In the genomic region with DNA sequence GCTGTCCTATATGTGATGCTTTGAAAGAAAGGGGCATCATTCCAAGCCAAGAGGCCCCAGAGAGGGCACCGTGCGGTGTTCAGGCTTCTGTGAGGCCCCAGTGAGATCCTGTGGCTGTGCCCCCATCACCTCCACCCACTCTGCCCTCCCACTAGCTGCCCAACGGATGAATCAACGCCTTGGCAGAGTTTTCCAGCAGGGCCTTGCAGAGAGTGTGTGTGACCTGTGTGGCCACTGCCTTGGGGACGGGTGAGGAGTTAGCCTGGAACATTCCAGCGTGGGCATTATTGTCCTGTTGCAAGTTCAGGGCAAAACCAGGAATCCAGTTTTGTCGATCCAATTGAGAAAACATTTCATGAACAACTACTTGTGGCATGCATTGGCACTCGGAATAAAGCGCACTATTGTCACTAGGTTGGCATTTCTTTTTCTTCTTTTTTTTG, we compare ENCODE assay signal across 11 cellular contexts. TPM values are rescaled to one million over a fixed set of nuclear protein-coding genes. Genes with fewer than 3 reads are reported as not detected.
DNase-seq lines count a peak whose midpoint lies in the region; ATAC-seq, FAIRE-seq and TF ChIP-seq lines count a peak whose summit lies in the region.
"Had no signal": no experiment of that assay in that cellular context is flagged by ENCODE, and none has a peak within 500 bp of the region (broad histone marks: within the 10 kb centered on the region; RNA-seq: fewer than 3 reads in every experiment).

No MANE protein-coding gene starts in this region.

- H3K9me2 ChIP-seq in HCT116 (ENCODE audit: insufficient read depth): no peaks in the 10 kb centered on the region

- peaks cover 9% of the 10 kb centered on the region for H3K36me3 Mint-ChIP-seq in astrocyte (ENCODE audit: low read depth, unreplicated experiment)

- POLR2A ChIA-PET in HCT116 (lab: Charles Lee): no interaction called here

- RAD21 ChIA-PET in HCT116 (lab: Charles Lee; ENCODE audit: low non-redundant PET in 1 of 2, low total read pairs in 2 of 2, uncharacterized antibody in 2 of 2, unreplicated experiment in 2 of 2): no interaction called here

- peak overlapping the region; percentile 50 for H3K27ac Mint-ChIP-seq in astrocyte (ENCODE audit: unreplicated experiment)
- H3K27ac Mint-ChIP-seq: dendritic cell treated with granulocyte-macrophage colony-stimulating factor and Interleukin-4, amounts not matched to agents 40 ng/mL and 50 ng/mL, for 4 days had no signal

- TF ChIP-seq RAD21 in HCT116 (IDR thresholded peaks at IDR 0.05; ENCODE audit: low read depth): no peak

- FAIRE-seq in astrocyte (lab: Jason Lieb, UNC): no peak
- FAIRE-seq: G401.6 had no signal

- peak overlapping the region; percentile 6 for H3K4me3 Mint-ChIP-seq in astrocyte (ENCODE audit: unreplicated experiment)
- H3K4me3 Mint-ChIP-seq: dendritic cell treated with granulocyte-macrophage colony-stimulating factor and Interleukin-4, amounts not matched to agents 40 ng/mL and 50 ng/mL, for 4 days had no signal

- H4K20me1 ChIP-seq in HCT116 (ENCODE audit: insufficient read depth) (peaks cover 2% of the 10 kb centered on the region; the same call in 1 of the 2 replicates), astrocyte (ENCODE audit: insufficient read depth, low read length) (peaks cover 33% of the 10 kb centered on the region)

- CTCF ChIA-PET in HCT116 (lab: Charles Lee): no interaction called here

- H3K4me1 Mint-ChIP-seq in astrocyte (ENCODE audit: low read depth, unreplicated experiment): peaks cover 40% of the 10 kb centered on the region

- H3K27me3 ChIP-seq in ACC112 (ENCODE audit: insufficient read depth, low read length) (no peaks in the 10 kb centered on the region), HCT116 (ENCODE audit: insufficient read depth, low read length) (no peaks in the 10 kb centered on the region), astrocyte (ENCODE audit: insufficient read depth, low read length) (no peaks in the 10 kb centered on the region)

- intact Hi-C loops in HCT116 (cut with micrococcal nuclease): no loop called here

- H3K4me3 ChIP-seq in ACC112 (ENCODE audit: low read depth, low read length) (no peak overlapping the region), HCT116 (replicated peaks in 1 of 2; ENCODE audit: low read depth in 1 of 2, low read length in 2 of 2) (no peak overlapping the region), astrocyte (ENCODE audit: insufficient read depth, low read depth, low read length) (no peak overlapping the region)

- H3K9ac ChIP-seq in HCT116 (ENCODE audit: low read length): no peak overlapping the region
- no peak overlapping the region for H3K9ac ChIP-seq in astrocyte (ENCODE audit: low read length)

- TSS peak; percentile 8 for BruUV-seq in HCT116 (replicated peaks; lab: Mats Ljungman, UMichigan)

- no peak overlapping the region for H2AFZ ChIP-seq in ACC112 (ENCODE audit: low read length, unreplicated experiment)
- H2AFZ ChIP-seq in HCT116 (ENCODE audit: low read depth, low read length, poor library complexity, severe bottlenecking): no peak overlapping the region
- no peak overlapping the region for H2AFZ ChIP-seq in astrocyte (ENCODE audit: low read depth, low read length)

- H3K4me1 ChIP-seq in ACC112 (ENCODE audit: control insufficient read depth, insufficient read depth, low read length, unreplicated experiment): peaks cover 55% of the 10 kb centered on the region
- H3K4me1 ChIP-seq in HCT116 (ENCODE audit: control insufficient read depth in 1 of 2, insufficient read depth in 2 of 2, low read length in 2 of 2): peaks cover 8 to 26% of the 10 kb centered on the region in 2 experiments; a peak in 3 of 4 replicates
- peaks cover 44% of the 10 kb centered on the region for H3K4me1 ChIP-seq in astrocyte (ENCODE audit: insufficient read depth, low read length)

- ATAC-seq in HCT116 (peak; percentile 71), HG03135 (IDR thresholded peaks at IDR 0.05; ENCODE audit: unreplicated experiment) (no peak)

- DNase-seq in HCT116 (ENCODE audit: low read depth, low spot score) (peak; percentile 8), astrocyte (ENCODE audit: low read depth) (peak; percentile 71), kidney glomerular epithelial cell (lab: John Stamatoyannopoulos, UW) (peak; percentile 95), NCI-H446 (lab: John Stamatoyannopoulos, UW) (no peak), SKM-1 treated with dmso at 0.1 percent for 144 hours (lab: John Stamatoyannopoulos, UW; ENCODE audit: unreplicated experiment) (no peak), Ammon's horn (ENCODE audit: low spot score) (no peak)
- DNase-seq: H7 had no signal

- H3K4me2 ChIP-seq in HCT116 (ENCODE audit: low read length): peak overlapping the region; percentile 29; the same call in 1 of the 2 replicates
- peak overlapping the region; percentile 33 for H3K4me2 ChIP-seq in astrocyte (ENCODE audit: low read length)

- TF ChIP-seq CTCF in HCT116 (IDR thresholded peaks at IDR 0.05 in 2 of 3, conservative IDR thresholded peaks at IDR 0.05 in 1 of 3; ENCODE audit: borderline replicate concordance in 1 of 3, insufficient read depth in 1 of 3, low read depth in 2 of 3, low read length in 2 of 3) (no peak), astrocyte (IDR thresholded peaks at IDR 0.05; ENCODE audit: insufficient read depth, low read depth, low read length) (no peak)

- H3K9me3 ChIP-seq in HCT116 (ENCODE audit: control insufficient read depth in 1 of 2, insufficient read depth in 1 of 2, low read depth in 1 of 2, low read length in 2 of 2): no peaks in the 10 kb centered on the region
- no peaks in the 10 kb centered on the region for H3K9me3 ChIP-seq in astrocyte (ENCODE audit: insufficient read depth, low read depth, low read length)

- no peak for TF ChIP-seq POLR2A in HCT116 (IDR thresholded peaks at IDR 0.05; ENCODE audit: borderline replicate concordance, extremely low read depth, insufficient read depth, insufficient read length)

- H3K27ac ChIP-seq in ACC112 (ENCODE audit: low read depth, low read length): peak overlapping the region; percentile 81
- H3K27ac ChIP-seq in HCT116 (ENCODE audit: low read depth, low read length): peak overlapping the region; percentile 34; the same call in 1 of the 2 replicates
- H3K27ac ChIP-seq in astrocyte (ENCODE audit: low read depth, low read length): no peak overlapping the region

- no peaks in the 10 kb centered on the region for H3K27me3 Mint-ChIP-seq in astrocyte (ENCODE audit: low read depth, unreplicated experiment)
- H3K27me3 Mint-ChIP-seq: dendritic cell treated with granulocyte-macrophage colony-stimulating factor and Interleukin-4, amounts not matched to agents 40 ng/mL and 50 ng/mL, for 4 days had no signal

- H3K79me2 ChIP-seq in ACC112 (ENCODE audit: control insufficient read depth, insufficient read depth, low read length, unreplicated experiment) (peaks cover 5% of the 10 kb centered on the region), HCT116 (ENCODE audit: insufficient read depth, low read length) (peaks cover 7% of the 10 kb centered on the region; the same call in 1 of the 2 replicates), astrocyte (ENCODE audit: insufficient read depth, low read length) (peaks cover 3% of the 10 kb centered on the region)

- no peaks in the 10 kb centered on the region for H3K9me3 Mint-ChIP-seq in astrocyte (ENCODE audit: unreplicated experiment)
- H3K9me3 Mint-ChIP-seq: dendritic cell treated with granulocyte-macrophage colony-stimulating factor and Interleukin-4, amounts not matched to agents 40 ng/mL and 50 ng/mL, for 4 days had no signal

- H3K36me3 ChIP-seq in ACC112 (ENCODE audit: insufficient read depth, low read length) (peaks cover 12% of the 10 kb centered on the region), HCT116 (ENCODE audit: control insufficient read depth in 1 of 2, insufficient read depth in 2 of 2, low read length in 2 of 2) (peaks cover 18 to 26% of the 10 kb centered on the region in 2 experiments), astrocyte (ENCODE audit: insufficient read depth, low read length) (peaks cover 15% of the 10 kb centered on the region)

TF ChIP-seq in HCT116, 20 proteins besides CTCF, POLR2A, EP300 and RAD21 (continues in another document):
- TF ChIP-seq EGR1 (IDR thresholded peaks at IDR 0.05; ENCODE audit: low read depth) (peak; percentile 75), EZH2phosphoT487 (IDR thresholded peaks at IDR 0.05; ENCODE audit: borderline replicate concordance) (no peak), SP1 (IDR thresholded peaks at IDR 0.05; ENCODE audit: low read depth) (peak; percentile 3; the same call in 1 of the 2 replicates), SRF (IDR thresholded peaks at IDR 0.05; ENCODE audit: low read depth) (no peak), REST (IDR thresholded peaks at IDR 0.05; ENCODE audit: low read depth) (no peak), POLR2AphosphoS5 (IDR thresholded peaks at IDR 0.05; ENCODE audit: low read depth, low read length) (peak; percentile 18; the same call in 1 of the 2 replicates)
- TF ChIP-seq, protein P1, sequence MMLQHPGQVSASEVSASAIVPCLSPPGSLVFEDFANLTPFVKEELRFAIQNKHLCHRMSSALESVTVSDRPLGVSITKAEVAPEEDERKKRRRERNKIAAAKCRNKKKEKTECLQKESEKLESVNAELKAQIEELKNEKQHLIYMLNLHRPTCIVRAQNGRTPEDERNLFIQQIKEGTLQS (IDR thresholded peaks at IDR 0.05): no peak

RNA-seq across cellular contexts. Expression of gene SF3B3, which starts 53.7 kb away (rescaled TPM):
- total RNA-seq in HCT116 (2021; ENCODE audit: unreplicated experiment) (403 TPM), astrocyte (174 and 179 TPM in 2 replicates)
- polyA plus RNA-seq in HCT116 (2012): 155 and 170 TPM in 2 replicates

RNA-seq across cellular contexts. Expression of gene COG4, which starts 53.9 kb away (rescaled TPM):
- 54.2 TPM for total RNA-seq in HCT116 (2021; ENCODE audit: unreplicated experiment)
- 39.1 and 40.5 TPM in 2 replicates for polyA plus RNA-seq in HCT116 (2012)
- 41.7 and 42.6 TPM in 2 replicates for total RNA-seq in astrocyte

Comparison
In these comparisons a context has a peak if more than half of its experiments do, and no peak if none do; other contexts are left out.
1. DNase-seq: peak in HCT116 (single experiment), astrocyte (single experiment) and kidney glomerular epithelial cell (single experiment); none in NCI-H446 (0 of 2), SKM-1 treated with dmso at 0.1 percent for 144 hours (single experiment) and Ammon's horn (single experiment).